In the genomic region with DNA sequence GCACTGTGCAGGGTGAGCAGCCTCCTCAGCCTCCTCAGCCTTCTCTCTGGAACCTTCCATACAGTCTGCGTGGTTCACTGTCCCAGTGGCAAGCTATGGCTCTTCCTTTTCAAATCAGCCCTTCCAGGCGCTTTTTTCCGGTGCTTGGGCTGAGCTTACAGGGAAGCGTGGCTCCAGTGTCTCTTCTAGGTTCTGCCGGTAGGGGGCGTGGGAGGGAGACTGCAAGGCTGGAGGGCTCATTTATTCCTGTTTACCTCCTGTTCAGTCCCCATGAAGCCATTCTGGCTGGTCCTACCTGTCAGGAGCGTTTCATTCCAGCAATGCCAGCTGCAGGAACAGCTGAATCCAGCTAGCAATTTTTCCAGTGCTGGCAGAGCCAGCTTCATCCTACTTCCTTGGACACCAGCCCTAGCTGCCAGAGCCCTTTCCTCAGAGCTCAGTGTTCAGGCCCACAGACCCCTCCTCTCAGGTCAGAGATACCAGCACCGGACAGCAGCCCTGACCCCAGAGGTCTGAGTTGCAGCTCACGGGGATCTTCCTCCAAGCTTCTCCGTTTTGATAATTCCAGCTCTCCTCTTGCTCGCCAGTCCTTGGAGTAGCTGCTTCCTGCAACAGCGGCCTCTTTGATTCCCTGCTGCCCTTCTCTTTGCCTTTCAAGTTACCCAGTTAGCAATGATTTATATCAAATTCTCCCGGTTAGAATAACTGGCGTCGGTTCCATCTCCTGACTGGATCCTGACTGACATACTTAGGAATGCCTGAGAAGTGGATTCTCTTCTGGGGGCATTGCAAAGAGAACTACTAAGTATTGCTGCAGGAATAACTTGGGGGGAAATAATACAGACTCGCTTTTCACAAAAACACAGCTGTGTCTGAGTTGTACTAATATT, we compare ENCODE assay signal across 1 cellular context.
TF ChIP-seq lines count a peak whose summit lies in the region.

No MANE protein-coding gene starts in this region.

TF ChIP-seq in IMR-90, 13 proteins besides CTCF, POLR2A, EP300 and RAD21 (continued from another document):
- TF ChIP-seq, protein P1, sequence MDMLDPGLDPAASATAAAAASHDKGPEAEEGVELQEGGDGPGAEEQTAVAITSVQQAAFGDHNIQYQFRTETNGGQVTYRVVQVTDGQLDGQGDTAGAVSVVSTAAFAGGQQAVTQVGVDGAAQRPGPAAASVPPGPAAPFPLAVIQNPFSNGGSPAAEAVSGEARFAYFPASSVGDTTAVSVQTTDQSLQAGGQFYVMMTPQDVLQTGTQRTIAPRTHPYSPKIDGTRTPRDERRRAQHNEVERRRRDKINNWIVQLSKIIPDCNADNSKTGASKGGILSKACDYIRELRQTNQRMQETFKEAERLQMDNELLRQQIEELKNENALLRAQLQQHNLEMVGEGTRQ (IDR thresholded peaks at IDR 0.05; ENCODE audit: low read depth, low read length): no peak
- TF ChIP-seq RCOR1 (IDR thresholded peaks at IDR 0.05; ENCODE audit: insufficient replicate concordance, low read length): no peak
- no peak for TF ChIP-seq MAFK (IDR thresholded peaks at IDR 0.05; ENCODE audit: low read depth, low read length)
- no peak for TF ChIP-seq CHD1 (IDR thresholded peaks at IDR 0.05; ENCODE audit: low read depth, low read length)
- TF ChIP-seq CEBPB (IDR thresholded peaks at IDR 0.05; ENCODE audit: low read depth, low read length): no peak
- TF ChIP-seq SMC3 (IDR thresholded peaks at IDR 0.05; ENCODE audit: low read depth, low read length): no peak
- no peak for TF ChIP-seq FOS (IDR thresholded peaks at IDR 0.05; ENCODE audit: low read depth, low read length)
